20 cellular contexts compared by ENCODE assay signal in the genomic region with DNA sequence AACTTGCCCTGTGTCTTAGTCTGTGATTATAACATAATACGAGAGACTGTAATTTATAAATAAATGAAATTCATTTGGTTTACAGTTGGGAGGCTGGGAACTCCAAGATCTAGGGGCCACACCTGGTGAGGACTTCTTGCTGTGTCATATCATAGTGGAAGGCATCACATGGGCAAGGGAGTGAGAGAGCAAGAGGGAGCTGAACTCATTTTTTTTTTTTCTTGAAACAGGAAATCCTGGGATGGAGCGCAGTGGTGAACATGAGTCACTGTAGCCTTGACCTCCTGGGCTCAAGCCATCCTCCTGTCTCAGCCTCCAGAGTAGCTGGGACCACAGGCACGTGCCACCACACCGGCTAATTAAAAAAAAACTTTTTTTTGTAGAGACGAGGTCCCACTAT. TPM values are rescaled to one million over a fixed set of nuclear protein-coding genes. Genes with fewer than 3 reads are reported as not detected.
DNase-seq lines count a peak whose midpoint lies in the region; ATAC-seq and TF ChIP-seq lines count a peak whose summit lies in the region.
"Had no signal": no experiment of that assay in that cellular context is flagged by ENCODE, and none has a peak within 500 bp of the region (broad histone marks: within the 10 kb centered on the region; RNA-seq: fewer than 3 reads in every experiment).

No MANE protein-coding gene starts in this region.

- H2BK5ac ChIP-seq in trophoblast cell (ENCODE audit: low read depth, low read length, poor library complexity) = no peak overlapping the region

- H4K91ac ChIP-seq in trophoblast cell (ENCODE audit: low read depth, low read length) = no peak overlapping the region

- H2AK5ac ChIP-seq in trophoblast cell (ENCODE audit: low read length) = no peak overlapping the region

- no peaks in the 10 kb centered on the region for H3K79me1 ChIP-seq in trophoblast cell (ENCODE audit: low read length)

- H3K27me3 ChIP-seq in trophoblast cell (ENCODE audit: insufficient read depth, low read length) = no peaks in the 10 kb centered on the region
- H3K27me3 ChIP-seq: BLaER1 had no signal

- H2BK12ac ChIP-seq in trophoblast cell (ENCODE audit: low read length) = no peak overlapping the region

- peak overlapping the region; percentile 63 for H3K27ac Mint-ChIP-seq in activated CD8-positive, alpha-beta T cell treated with anti-CD3 and anti-CD28 coated beads, Interleukin-2, amount 10 ng/mL, durations not matched to agents 7 days and 5 days
- H3K27ac Mint-ChIP-seq in activated CD8-positive, alpha-beta T cell treated with anti-CD3 and anti-CD28 coated beads for 36 hours = no peak overlapping the region
- H3K27ac Mint-ChIP-seq in osteocyte (ENCODE audit: unreplicated experiment) = no peak overlapping the region
- H3K27ac Mint-ChIP-seq: H9 had no signal

- H2AFZ ChIP-seq in trophoblast cell (ENCODE audit: insufficient read depth, low read length, poor library complexity) = no peak overlapping the region

- no peaks in the 10 kb centered on the region for H3K36me3 ChIP-seq in trophoblast cell (ENCODE audit: control insufficient read depth in 1 of 2, insufficient read depth in 2 of 2, low read length in 2 of 2)

- H3K4me3 ChIP-seq in choroid plexus epithelial cell (ENCODE audit: low read depth, low read length) (no peak overlapping the region), trophoblast cell (ENCODE audit: low read depth, low read length) (no peak overlapping the region)
- H3K4me3 ChIP-seq: BLaER1 had no signal

- H3K36me3 Mint-ChIP-seq in activated CD8-positive, alpha-beta T cell treated with anti-CD3 and anti-CD28 coated beads, Interleukin-2, amount 10 ng/mL, durations not matched to agents 7 days and 5 days (ENCODE audit: low read depth) = peaks cover 7% of the 10 kb centered on the region
- H3K36me3 Mint-ChIP-seq in activated CD8-positive, alpha-beta T cell treated with anti-CD3 and anti-CD28 coated beads for 36 hours (ENCODE audit: low read depth) = peaks cover 2% of the 10 kb centered on the region
- peaks cover 22% of the 10 kb centered on the region for H3K36me3 Mint-ChIP-seq in osteocyte (ENCODE audit: unreplicated experiment)

- no peak overlapping the region for H3K23ac ChIP-seq in trophoblast cell (ENCODE audit: low read length)

- intact Hi-C loops in activated CD8-positive, alpha-beta T cell treated with anti-CD3 and anti-CD28 coated beads for 36 hours (cut with micrococcal nuclease) = no loop called here

- no peak overlapping the region for H3K14ac ChIP-seq in trophoblast cell (ENCODE audit: low read length)

- no peaks in the 10 kb centered on the region for H3K79me2 ChIP-seq in trophoblast cell (ENCODE audit: control insufficient read depth, insufficient read depth, low read length, poor library complexity)

- no peak overlapping the region for H3K4ac ChIP-seq in trophoblast cell (ENCODE audit: low read depth, low read length)

- H3K27ac ChIP-seq in trophoblast cell (ENCODE audit: low read depth, low read length) = no peak overlapping the region
- H3K27ac ChIP-seq: 22Rv1, BLaER1 had no signal

- no peak overlapping the region for H3K18ac ChIP-seq in trophoblast cell (ENCODE audit: low read length)

- H4K8ac ChIP-seq in trophoblast cell (ENCODE audit: low read depth, low read length) = no peak overlapping the region

- H3K9me3 Mint-ChIP-seq in activated CD8-positive, alpha-beta T cell treated with anti-CD3 and anti-CD28 coated beads, Interleukin-2, amount 10 ng/mL, durations not matched to agents 7 days and 5 days (ENCODE audit: insufficient read depth) = no peaks in the 10 kb centered on the region
- H3K9me3 Mint-ChIP-seq in activated CD8-positive, alpha-beta T cell treated with anti-CD3 and anti-CD28 coated beads for 36 hours = no peaks in the 10 kb centered on the region
- H3K9me3 Mint-ChIP-seq in osteocyte (ENCODE audit: unreplicated experiment) = no peaks in the 10 kb centered on the region
- H3K9me3 Mint-ChIP-seq: CD14-positive monocyte; CD4-positive, alpha-beta memory T cell; H9 had no signal

- CTCF ChIA-PET in activated CD8-positive, alpha-beta T cell treated with anti-CD3 and anti-CD28 coated beads, Interleukin-2, amount 10 ng/mL, durations not matched to agents 7 days and 5 days (lab: Charles Lee) = no interaction called here
- CTCF ChIA-PET in activated CD8-positive, alpha-beta T cell treated with anti-CD3 and anti-CD28 coated beads for 36 hours (lab: Charles Lee) = interaction anchor here (5.0 to 7.7 kb wide), 2 partner anchors 11 to 156 kb away, joined by 16 to 66 read pairs; no protein-coding TSS in a partner anchor

- no peaks in the 10 kb centered on the region for H3K4me1 Mint-ChIP-seq in activated CD8-positive, alpha-beta T cell treated with anti-CD3 and anti-CD28 coated beads, Interleukin-2, amount 10 ng/mL, durations not matched to agents 7 days and 5 days (ENCODE audit: low read depth)
- H3K4me1 Mint-ChIP-seq in activated CD8-positive, alpha-beta T cell treated with anti-CD3 and anti-CD28 coated beads for 36 hours (ENCODE audit: low read depth) = no peaks in the 10 kb centered on the region
- H3K4me1 Mint-ChIP-seq in osteocyte (ENCODE audit: unreplicated experiment) = peaks cover 3% of the 10 kb centered on the region
- H3K4me1 Mint-ChIP-seq: CD14-positive monocyte, H9 had no signal

- H3K4me2 ChIP-seq in trophoblast cell (ENCODE audit: low read length) = no peak overlapping the region
- H3K4me2 ChIP-seq: BLaER1 had no signal

- WGBS in trophoblast cell (ENCODE audit: extremely low coverage, insufficient coverage, insufficient read length) = no CpG with 5 or more reads among the region's 5 CpGs

- peaks cover 0 to 4% of the 10 kb centered on the region in 2 experiments for H3K4me1 ChIP-seq in trophoblast cell (ENCODE audit: control insufficient read depth in 1 of 2, insufficient read depth in 2 of 2, low read length in 2 of 2)
- H3K4me1 ChIP-seq: BLaER1 had no signal

- no peaks in the 10 kb centered on the region for H3K27me3 Mint-ChIP-seq in activated CD8-positive, alpha-beta T cell treated with anti-CD3 and anti-CD28 coated beads, Interleukin-2, amount 10 ng/mL, durations not matched to agents 7 days and 5 days (ENCODE audit: low read depth)
- H3K27me3 Mint-ChIP-seq in activated CD8-positive, alpha-beta T cell treated with anti-CD3 and anti-CD28 coated beads for 36 hours = no peaks in the 10 kb centered on the region
- H3K27me3 Mint-ChIP-seq in osteocyte (ENCODE audit: unreplicated experiment) = no peaks in the 10 kb centered on the region
- H3K27me3 Mint-ChIP-seq: CD4-positive, alpha-beta memory T cell had no signal

- no peaks in the 10 kb centered on the region for H3K9me3 ChIP-seq in trophoblast cell (ENCODE audit: insufficient read depth, low read depth, low read length)
- H3K9me3 ChIP-seq: BLaER1 had no signal

- no peak overlapping the region for H2BK120ac ChIP-seq in trophoblast cell (ENCODE audit: insufficient read depth, low read length, poor library complexity)

- no peak overlapping the region for H4K12ac ChIP-seq in trophoblast cell (ENCODE audit: low read depth, low read length)

- no peak for ATAC-seq in activated CD8-positive, alpha-beta T cell treated with anti-CD3 and anti-CD28 coated beads, Interleukin-2, amount 10 ng/mL, durations not matched to agents 7 days and 5 days
- no peak for ATAC-seq in activated CD8-positive, alpha-beta T cell treated with anti-CD3 and anti-CD28 coated beads for 36 hours
- ATAC-seq in GM19351 (IDR thresholded peaks at IDR 0.05; ENCODE audit: unreplicated experiment) = no peak

- no peak for DNase-seq in activated CD8-positive, alpha-beta T cell treated with anti-CD3 and anti-CD28 coated beads, Interleukin-2, amount 10 ng/mL, durations not matched to agents 7 days and 5 days
- no peak for DNase-seq in activated CD8-positive, alpha-beta T cell treated with anti-CD3 and anti-CD28 coated beads for 36 hours
- DNase-seq in HT1080 (ENCODE audit: low read depth) (peak; percentile 79), choroid plexus epithelial cell (ENCODE audit: low read depth) (peak; percentile 17), foreskin melanocyte (peak; percentile 85), trophoblast cell (no peak), osteocyte (ENCODE audit: extremely low spot score, unreplicated experiment) (no peak)
- DNase-seq: CD4-positive, alpha-beta memory T cell; DMS153; DMS79; GF-D8; H9 had no signal

- POLR2A ChIA-PET in activated CD8-positive, alpha-beta T cell treated with anti-CD3 and anti-CD28 coated beads, Interleukin-2, amount 10 ng/mL, durations not matched to agents 7 days and 5 days (lab: Charles Lee) = no interaction called here
- POLR2A ChIA-PET in activated CD8-positive, alpha-beta T cell treated with anti-CD3 and anti-CD28 coated beads for 36 hours (lab: Charles Lee) = no interaction called here

- H3K4me3 Mint-ChIP-seq in activated CD8-positive, alpha-beta T cell treated with anti-CD3 and anti-CD28 coated beads, Interleukin-2, amount 10 ng/mL, durations not matched to agents 7 days and 5 days = no peak overlapping the region
- H3K4me3 Mint-ChIP-seq in activated CD8-positive, alpha-beta T cell treated with anti-CD3 and anti-CD28 coated beads for 36 hours = no peak overlapping the region
- no peak overlapping the region for H3K4me3 Mint-ChIP-seq in osteocyte (ENCODE audit: unreplicated experiment)
- H3K4me3 Mint-ChIP-seq: CD14-positive monocyte; CD4-positive, alpha-beta memory T cell; H9 had no signal

- no peak for TF ChIP-seq CTCF in activated CD8-positive, alpha-beta T cell treated with anti-CD3 and anti-CD28 coated beads for 36 hours (IDR thresholded peaks at IDR 0.05)
- no peak for TF ChIP-seq CTCF in choroid plexus epithelial cell (conservative IDR thresholded peaks at IDR 0.05; ENCODE audit: low read depth, low read length)
- no peak for TF ChIP-seq CTCF in osteocyte (IDR thresholded peaks at IDR 0.05)

- no peak overlapping the region for H3K9ac ChIP-seq in trophoblast cell (ENCODE audit: low read length)
- H3K9ac ChIP-seq: BLaER1 had no signal

RNA-seq across cellular contexts. Expression of a gene that starts 7.2 kb away (rescaled TPM):
- total RNA-seq in activated CD8-positive, alpha-beta T cell treated with anti-CD3 and anti-CD28 coated beads, Interleukin-2, amount 10 ng/mL, durations not matched to agents 7 days and 5 days = not detected
- not detected for total RNA-seq in activated CD8-positive, alpha-beta T cell treated with anti-CD3 and anti-CD28 coated beads for 36 hours
- total RNA-seq in HT1080 (2014; rRNA removed; shearing (Covaris generic)) = 0.11 TPM in 1 of 2 replicates, not detected in the other
- polyA plus RNA-seq in HT1080 (2015; cell fraction: cytosol; rRNA removed) = not detected in 2 replicates
- polyA plus RNA-seq in HT1080 (2015; cell fraction: nucleus; rRNA removed) = not detected in 2 replicates
- polyA plus RNA-seq in trophoblast cell (2013) = 0.03 TPM in 1 of 2 replicates, not detected in the other
- total RNA-seq in osteocyte = not detected in 2 replicates
- total RNA-seq: A673; CD4-positive, alpha-beta memory T cell; Daoy; H1; H9 had no signal
- polyA plus RNA-seq: AG04450, CD14-positive monocyte, H1 had no signal

Comparison
In these comparisons a context has a peak if more than half of its experiments do, and no peak if none do; other contexts are left out.
1. DNase-seq: peak in HT1080 (single experiment), choroid plexus epithelial cell (single experiment) and foreskin melanocyte (single experiment); none in activated CD8-positive, alpha-beta T cell treated with anti-CD3 and anti-CD28 coated beads, Interleukin-2, amount 10 ng/mL, durations not matched to agents 7 days and 5 days (single experiment), activated CD8-positive, alpha-beta T cell treated with anti-CD3 and anti-CD28 coated beads for 36 hours (single experiment), trophoblast cell (0 of 2) and osteocyte (single experiment).